1 cellular context compared by ENCODE assay signal in the genomic region with DNA sequence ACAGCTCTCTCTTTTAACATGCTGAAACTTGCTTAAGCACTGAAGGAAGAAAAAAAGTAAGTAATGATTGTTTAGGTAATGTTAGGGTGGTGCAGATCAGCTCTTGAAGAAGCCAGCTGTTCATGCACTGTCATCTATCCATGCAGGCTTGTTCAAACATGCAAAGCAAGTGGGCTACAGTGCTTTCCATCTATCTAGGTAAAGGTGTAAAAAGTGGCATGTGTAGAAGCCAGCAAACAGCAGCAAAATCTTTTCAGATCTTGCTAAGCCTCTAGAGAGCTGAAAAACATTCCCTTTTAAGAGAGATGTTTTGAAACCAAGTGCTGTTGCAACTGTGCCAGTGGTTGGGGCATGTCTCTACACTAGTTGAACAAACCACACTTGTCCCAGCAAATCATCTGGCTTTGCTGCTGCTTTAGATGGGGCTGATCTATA.
TF ChIP-seq lines count a peak whose summit lies in the region.

No MANE protein-coding gene starts in this region.

TF ChIP-seq in A549, 52 proteins besides CTCF, POLR2A, EP300 and RAD21 (continued from another document):
- TF ChIP-seq NFE2L2 (conservative IDR thresholded peaks at IDR 0.05; ENCODE audit: low read length) (no peak), CHD2 (IDR thresholded peaks at IDR 0.05; ENCODE audit: low read length, partially characterized antibody) (no peak)
